ENCODE assay signal across 1 cellular context in the genomic region with DNA sequence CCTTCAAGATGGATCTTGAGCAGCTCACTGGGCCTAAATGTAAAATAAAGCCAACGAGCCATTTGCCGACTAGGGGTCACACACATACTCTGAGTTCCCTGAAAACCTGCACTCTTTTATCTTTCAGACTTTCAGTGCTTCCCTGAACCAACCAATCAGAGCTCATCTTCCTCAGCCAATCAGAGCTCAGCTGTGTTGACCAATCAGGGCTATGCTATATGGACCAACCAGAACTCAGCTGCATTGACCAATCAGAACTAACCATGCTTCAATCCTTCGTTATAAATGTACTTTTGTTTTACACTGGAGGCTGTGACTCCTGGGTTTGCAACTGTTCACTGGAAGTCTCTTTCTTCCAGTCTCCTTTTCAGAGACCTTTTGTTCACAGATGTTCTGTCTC.
TF ChIP-seq lines count a peak whose summit lies in the region.

No MANE protein-coding gene starts in this region.

TF ChIP-seq in endothelial cell of umbilical vein, 7 proteins besides CTCF, POLR2A, EP300 and RAD21:
- TF ChIP-seq GATA2 (IDR thresholded peaks at IDR 0.05; ENCODE audit: insufficient read depth, insufficient read length, low read depth, low read length), result no peak
- TF ChIP-seq EZH2 (IDR thresholded peaks at IDR 0.05; ENCODE audit: borderline replicate concordance, low read depth, low read length, severe bottlenecking), result no peak
- no peak for TF ChIP-seq MYC (IDR thresholded peaks at IDR 0.05; ENCODE audit: low read depth, low read length)
- no peak for TF ChIP-seq MAX (IDR thresholded peaks at IDR 0.05; ENCODE audit: insufficient read depth, insufficient read length)
- TF ChIP-seq FOS (IDR thresholded peaks at IDR 0.05; ENCODE audit: borderline replicate concordance, insufficient read depth, low read length), result no peak
- TF ChIP-seq JUN (IDR thresholded peaks at IDR 0.05; ENCODE audit: borderline replicate concordance, insufficient read depth, insufficient read length, low read depth), result no peak
- TF ChIP-seq POLR2AphosphoS5 (IDR thresholded peaks at IDR 0.05; ENCODE audit: insufficient read depth, low read depth, low read length), result no peak
